ENCODE assay signal across 27 cellular contexts in genomic region chr7:151302531-151302930, GRCh38.
"Had no signal": no experiment of that assay in that cellular context is flagged by ENCODE, and none has a peak within 500 bp of the region (broad histone marks: within the 10 kb centered on the region; RNA-seq: fewer than 3 reads in every experiment).

No MANE protein-coding gene starts in this region.

- H3K4me3 ChIP-seq: lower lobe of right lung, right lobe of liver had no signal

- H3K36me3 ChIP-seq: colonic mucosa, esophagus muscularis mucosa, gastroesophageal sphincter, lower lobe of right lung, neutrophil, right lobe of liver, suprapubic skin, transverse colon, vagina had no signal

- H3K9ac ChIP-seq: parathyroid adenoma had no signal

- H3K27me3 ChIP-seq: vagina had no signal

- ATAC-seq: left colon had no signal

- H3K27ac ChIP-seq: colonic mucosa, esophagus muscularis mucosa, foreskin keratinocyte, gastroesophageal sphincter, lower lobe of right lung, neutrophil, parathyroid adenoma, right lobe of liver, suprapubic skin, transverse colon, vagina had no signal

- H3K79me2 ChIP-seq: parathyroid adenoma had no signal

- H3K36me3 Mint-ChIP-seq: immature natural killer cell; natural killer cell; stimulated activated naive B cell treated with anti-CD40 and anti-IgM and Interleukin-4, amounts not matched to agents 10 μg/mL and 1 μg/mL and 100 μg/mL, for 72 hours had no signal

- FAIRE-seq: endothelial cell of umbilical vein, small intestine had no signal

- H3K4me1 ChIP-seq: foreskin keratinocyte had no signal

- H3K27ac Mint-ChIP-seq: immature natural killer cell; natural killer cell; progenitor cell of endocrine pancreas; stimulated activated naive B cell treated with anti-CD40 and anti-IgM and Interleukin-4, amounts not matched to agents 10 μg/mL and 1 μg/mL and 100 μg/mL, for 72 hours; stimulated activated naive CD8-positive, alpha-beta T cell treated with anti-CD3 and anti-CD28 coated beads, Interleukin-15, Interleukin-2, amounts not matched to agents 100 ng/mL and 50 ng/mL, for 24 hours had no signal

- H3K4me3 Mint-ChIP-seq: immature natural killer cell; stimulated activated naive B cell treated with anti-CD40 and anti-IgM and Interleukin-4, amounts not matched to agents 10 μg/mL and 1 μg/mL and 100 μg/mL, for 72 hours; stimulated activated naive CD8-positive, alpha-beta T cell treated with anti-CD3 and anti-CD28 coated beads, Interleukin-15, Interleukin-2, amounts not matched to agents 100 ng/mL and 50 ng/mL, for 24 hours had no signal

- H3K9me3 Mint-ChIP-seq: natural killer cell; stimulated activated naive B cell treated with anti-CD40 and anti-IgM and Interleukin-4, amounts not matched to agents 10 μg/mL and 1 μg/mL and 100 μg/mL, for 72 hours; stimulated activated naive CD8-positive, alpha-beta T cell treated with anti-CD3 and anti-CD28 coated beads, Interleukin-15, Interleukin-2, amounts not matched to agents 100 ng/mL and 50 ng/mL, for 24 hours had no signal

- DNase-seq: colonic mucosa; dermis blood vessel endothelial cell; effector memory CD4-positive, alpha-beta T cell; foreskin keratinocyte; glutamatergic neuron; immature natural killer cell; islet precursor cell; kidney glomerular epithelial cell; left ventricle myocardium superior; lower lobe of right lung; natural killer cell; right lobe of liver; small intestine; stimulated activated CD4-positive, alpha-beta T cell treated with anti-CD3 and anti-CD28 coated beads, Interleukin-15, amount 100 ng/mL, for 24 hours; stimulated activated CD4-positive, alpha-beta T cell treated with anti-CD3 and anti-CD28 coated beads, Interleukin-2, amount 100 ng/mL, for 48 hours; stimulated activated naive B cell treated with anti-CD40 and anti-IgM and Interleukin-4, amounts not matched to agents 10 μg/mL and 1 μg/mL and 100 μg/mL, for 72 hours; transverse colon had no signal

- H3K9me3 ChIP-seq: colonic mucosa, esophagus muscularis mucosa, gastroesophageal sphincter, lower lobe of right lung, neutrophil, right lobe of liver, suprapubic skin, transverse colon, vagina had no signal
